9 cellular contexts compared by ENCODE assay signal in genomic region chr15:74906450-74907276, GRCh38. TPM values are rescaled to one million over a fixed set of nuclear protein-coding genes. Genes with fewer than 3 reads are reported as not detected.
DNase-seq lines count a peak whose midpoint lies in the region; ATAC-seq, FAIRE-seq and TF ChIP-seq lines count a peak whose summit lies in the region.
"Had no signal": no experiment of that assay in that cellular context is flagged by ENCODE, and none has a peak within 500 bp of the region (broad histone marks: within the 10 kb centered on the region; RNA-seq: fewer than 3 reads in every experiment).

TSS of gene FAM219B (minus strand) at chr15:74906851. CDS start at chr15:74906800, 51 bp downstream.

- H3K14ac ChIP-seq in H1 (ENCODE audit: insufficient read length) (no peak within 1 kb of the TSS), mesenchymal stem cell (ENCODE audit: low read length in 2 of 2) (peak within 1 kb of the TSS in 1 of 2 experiments; percentile 95)

- peak; percentile 87 for ATAC-seq in GM19397 (IDR thresholded peaks at IDR 0.05; ENCODE audit: unreplicated experiment)

- H2AK5ac ChIP-seq in H1 (ENCODE audit: low read depth, low read length) (no peak within 1 kb of the TSS), mesenchymal stem cell (ENCODE audit: low read length, severe bottlenecking) (no peak within 1 kb of the TSS)

- peak; percentile 61 to 69; a peak in 2 of 3 replicates for TF ChIP-seq POLR2A in H1 (IDR thresholded peaks at IDR 0.05; ENCODE audit: control extremely low read depth in 1 of 2, low read depth in 2 of 2, low read length in 2 of 2)

- FAIRE-seq in H1 (lab: Jason Lieb, UNC), result no peak
- FAIRE-seq: islet of Langerhans had no signal

- TF ChIP-seq EP300 in H1 (IDR thresholded peaks at IDR 0.05; ENCODE audit: borderline replicate concordance in 1 of 2, low read depth in 2 of 2, low read length in 2 of 2), result no peak

- peak within 1 kb of the TSS; percentile 94 for H4K5ac ChIP-seq in H1 (ENCODE audit: insufficient read length, low read depth, low read length)

- peak within 1 kb of the TSS; percentile 84 for H3K4me3 ChIP-seq in HL-60 (replicated peaks; ENCODE audit: insufficient read depth, low read length)
- H3K4me3 ChIP-seq in H1 (ENCODE audit: extremely low read depth in 1 of 4, insufficient read depth in 2 of 4, low read depth in 3 of 4, low read length in 4 of 4), result peak within 1 kb of the TSS; percentile 79 to 94 (median 90)
- peak within 1 kb of the TSS; percentile 85 to 87 for H3K4me3 ChIP-seq in mesenchymal stem cell (ENCODE audit: insufficient read depth in 1 of 2, low read depth in 1 of 2, low read length in 2 of 2)

- POLR2A ChIA-PET in H1 (lab: Charles Lee; ENCODE audit: partially characterized antibody), result interaction anchor here (0.8 to 11.9 kb wide), 20 partner anchors 8 to 146 kb away, joined by 3 to 116 read pairs (median 6); partner anchors contain the start of genes COX5A, MPI, RPP25 and ULK3

- DNase-seq in CD1c-positive myeloid dendritic cell (ENCODE audit: extremely low spot score) (peak; percentile 96), HL-60 (ENCODE audit: low read depth in 1 of 2, low spot score in 1 of 2) (peak; percentile 69 to 90), NOMO-1 (lab: John Stamatoyannopoulos, UW; ENCODE audit: unreplicated experiment in 2 of 2) (peak; percentile 88 to 90), H1 (ENCODE audit: low read depth in 1 of 2, low spot score in 2 of 2) (peak in 1 of 2 experiments; percentile 90), mesenchymal stem cell (peak; percentile 91)
- peak; percentile 68 to 72 (median 72) for DNase-seq in activated CD8-positive, alpha-beta memory T cell treated with anti-CD3 and anti-CD28 coated beads for 48 hours (ENCODE audit: low read depth in 2 of 3, low spot score in 2 of 3)
- DNase-seq in stimulated activated CD8-positive, alpha-beta memory T cell treated with anti-CD3 and anti-CD28 coated beads, Interleukin-12 subunit alpha, Interleukin-12 subunit beta, amount 100 ng/mL, for 4 hours (ENCODE audit: low read depth), result peak; percentile 67

- H3K27me3 ChIP-seq in HL-60 (ENCODE audit: insufficient read depth, poor library complexity, severe bottlenecking), result no peaks in the 10 kb centered on the region
- H3K27me3 ChIP-seq in H1 (replicated peaks in 1 of 4; ENCODE audit: control insufficient read depth in 3 of 4, extremely low read depth in 1 of 4, insufficient read depth in 3 of 4, low read length in 3 of 4), result no peaks in the 10 kb centered on the region
- H3K27me3 ChIP-seq in mesenchymal stem cell (ENCODE audit: control insufficient read depth in 1 of 2, insufficient read depth in 1 of 2, low read length in 2 of 2), result no peaks in the 10 kb centered on the region

- no peak within 1 kb of the TSS for H3K23ac ChIP-seq in H1 (ENCODE audit: insufficient read length)
- H3K23ac ChIP-seq in mesenchymal stem cell (ENCODE audit: low read length in 2 of 2), result peak within 1 kb of the TSS; percentile 13 to 14

- H2AFZ ChIP-seq in H1 (ENCODE audit: low read length), result peak within 1 kb of the TSS; percentile 79
- H2AFZ ChIP-seq in mesenchymal stem cell (ENCODE audit: low read depth, low read length), result peak within 1 kb of the TSS; percentile 84

- TF ChIP-seq CTCF in HL-60 (IDR thresholded peaks at IDR 0.05; ENCODE audit: insufficient read depth, low read length) (no peak), H1 (IDR thresholded peaks at IDR 0.05; ENCODE audit: control extremely low read depth in 1 of 3, insufficient read depth in 1 of 3, low read depth in 1 of 3, low read length in 3 of 3) (no peak)

- H3K36me3 ChIP-seq in H1 (ENCODE audit: control insufficient read depth in 2 of 4, insufficient read depth in 4 of 4, low read length in 3 of 4) (peaks cover 8 to 35% (median 22%) of the 10 kb centered on the region in 4 experiments; a peak in 7 of 8 replicates), mesenchymal stem cell (ENCODE audit: control insufficient read depth in 1 of 2, insufficient read depth in 2 of 2, low read depth in 1 of 2, low read length in 2 of 2) (peaks cover 20 to 46% of the 10 kb centered on the region in 2 experiments)

- no peak for TF ChIP-seq RAD21 in H1 (IDR thresholded peaks at IDR 0.05 in 1 of 2, conservative IDR thresholded peaks at IDR 0.05 in 1 of 2; ENCODE audit: low read depth in 2 of 2, low read length in 2 of 2)

- H2BK12ac ChIP-seq in H1 (ENCODE audit: low read depth, low read length), result no peak within 1 kb of the TSS
- H2BK12ac ChIP-seq in mesenchymal stem cell (ENCODE audit: low read length in 2 of 2), result peak within 1 kb of the TSS in 1 of 2 experiments; percentile 48

- H3K18ac ChIP-seq in H1 (ENCODE audit: extremely low read depth, low read length) (peak within 1 kb of the TSS; percentile 93), mesenchymal stem cell (ENCODE audit: low read depth in 1 of 2, low read length in 2 of 2) (peak within 1 kb of the TSS; percentile 89 to 94)

- H2BK20ac ChIP-seq in H1 (ENCODE audit: low read length), result no peak within 1 kb of the TSS

- H3K9me3 ChIP-seq in H1 (ENCODE audit: insufficient read depth in 2 of 2, low read depth in 1 of 2, low read length in 1 of 2) (no peaks in the 10 kb centered on the region), mesenchymal stem cell (ENCODE audit: control insufficient read depth, low read length) (no peaks in the 10 kb centered on the region)

- H4K20me1 ChIP-seq in H1 (replicated peaks in 1 of 2; ENCODE audit: control insufficient read depth in 1 of 2, insufficient read depth in 2 of 2, low read length in 2 of 2), result peaks cover 2 to 7% of the 10 kb centered on the region in 2 experiments

- peak within 1 kb of the TSS; percentile 77 to 83 for H3K4me2 ChIP-seq in H1 (ENCODE audit: insufficient read depth in 1 of 2, low read depth in 2 of 2, low read length in 2 of 2)
- H3K4me2 ChIP-seq in mesenchymal stem cell (ENCODE audit: low read length, poor library complexity, severe bottlenecking), result peak within 1 kb of the TSS; percentile 94

- H3K4ac ChIP-seq in H1 (replicated peaks; ENCODE audit: insufficient read length, low read depth, low read length), result peak within 1 kb of the TSS; percentile 71
- H3K4ac ChIP-seq in mesenchymal stem cell (ENCODE audit: low read depth in 1 of 2, low read length in 2 of 2), result peak within 1 kb of the TSS; percentile 58 to 91

- no peak within 1 kb of the TSS for H2BK15ac ChIP-seq in H1 (ENCODE audit: low read length)
- no peak within 1 kb of the TSS for H2BK15ac ChIP-seq in mesenchymal stem cell (ENCODE audit: low read depth, poor library complexity, severe bottlenecking)

- H4K8ac ChIP-seq in H1 (ENCODE audit: extremely low read depth, insufficient read depth, low read length) (peak within 1 kb of the TSS; percentile 83; the same call in 1 of the 2 replicates), mesenchymal stem cell (ENCODE audit: low read length) (peak within 1 kb of the TSS; percentile 87)

- H3K56ac ChIP-seq in H1 (replicated peaks; ENCODE audit: insufficient read length, low read depth, low read length), result peak within 1 kb of the TSS; percentile 95

- H3K27ac ChIP-seq in HL-60 (replicated peaks) (peak within 1 kb of the TSS; percentile 84), H1 (ENCODE audit: low read depth, low read length) (peak within 1 kb of the TSS; percentile 71), mesenchymal stem cell (ENCODE audit: low read length, poor library complexity, severe bottlenecking) (peak within 1 kb of the TSS; percentile 77)

- peaks cover 2 to 4% (median 3%) of the 10 kb centered on the region in 4 experiments for H3K4me1 ChIP-seq in H1 (replicated peaks in 1 of 4; ENCODE audit: control insufficient read depth in 3 of 4, insufficient read depth in 4 of 4, low read length in 3 of 4)
- H3K4me1 ChIP-seq in mesenchymal stem cell (ENCODE audit: control insufficient read depth, insufficient read depth, low read depth, low read length), result peaks cover 20% of the 10 kb centered on the region

- H3K79me2 ChIP-seq in H1 (ENCODE audit: control insufficient read depth in 1 of 2, insufficient read depth in 2 of 2, low read length in 2 of 2), result peaks cover 0 to 15% of the 10 kb centered on the region in 2 experiments; a peak in 2 of 4 replicates

- WGBS in H1 (ENCODE audit: extremely low coverage in 1 of 2, insufficient coverage in 1 of 2, insufficient read length in 1 of 2, insufficient replicate concordance in 2 of 2, low coverage in 1 of 2, low lambda C conversion rate in 2 of 2, missing lambda C conversion rate in 1 of 2), 2 experiments, result 2% methylated on average over 42 of the region's 76 CpGs; no CpG with 5 or more reads in 1 of the 2 experiments
- 1% methylated on average over 76 of the region's 76 CpGs for whole genome bisulfite sequencing in mesenchymal stem cell

- CTCF ChIA-PET in H1 (lab: Charles Lee; ENCODE audit: partially characterized antibody), result interaction anchor here (0.9 to 2.0 kb wide), 7 partner anchors 15 to 273 kb away, joined by 3 to 12 read pairs (median 3); no protein-coding TSS in a partner anchor

- peaks cover 6% of the 10 kb centered on the region; the same call in 1 of the 2 replicates for H3K23me2 ChIP-seq in H1 (ENCODE audit: low read depth, low read length)

- H4K91ac ChIP-seq in H1 (replicated peaks; ENCODE audit: insufficient read length, low read length) (peak within 1 kb of the TSS; percentile 79), mesenchymal stem cell (ENCODE audit: low read length) (peak within 1 kb of the TSS; percentile 16)

- H3K9ac ChIP-seq in H1 (replicated peaks in 1 of 4; ENCODE audit: extremely low read depth in 1 of 4, low read depth in 3 of 4, low read length in 3 of 4) (peak within 1 kb of the TSS; percentile 84 to 92 (median 84)), mesenchymal stem cell (ENCODE audit: low read length) (peak within 1 kb of the TSS; percentile 97)

- H3K79me1 ChIP-seq in H1 (ENCODE audit: low read depth, low read length) (no peaks in the 10 kb centered on the region), mesenchymal stem cell (replicated peaks; ENCODE audit: low read length, poor library complexity, severe bottlenecking) (peaks cover 15% of the 10 kb centered on the region)

- H2BK120ac ChIP-seq in H1 (replicated peaks; ENCODE audit: low read depth, low read length) (no peak within 1 kb of the TSS), mesenchymal stem cell (ENCODE audit: low read depth, low read length) (peak within 1 kb of the TSS; percentile 66)

- H2BK5ac ChIP-seq in H1 (ENCODE audit: low read depth, low read length) (peak within 1 kb of the TSS; percentile 72; the same call in 1 of the 2 replicates), mesenchymal stem cell (ENCODE audit: low read depth, low read length, poor library complexity, severe bottlenecking) (peak within 1 kb of the TSS; percentile 89)

RNA-seq across cellular contexts. Expression of gene FAM219B, which starts in this region (rescaled TPM):
- total RNA-seq in H1 (2021; fragmentation: NEBNext Ultra II Directional; extraction: Animal tissue kit (Norgen Biotek cat#: 25700)), result 56.1 and 57.1 TPM in 2 replicates
- polyA plus RNA-seq in H1 (2011; rRNA removed), result 66.6 and 91.3 TPM in 2 replicates
- 111 TPM for polyA plus RNA-seq in H1 (2011; cell fraction: cytosol; rRNA removed)
- polyA plus RNA-seq in H1 (2011; cell fraction: nucleus; rRNA removed), result 237 TPM
- 43.7 to 58.2 TPM (median 47.1 TPM) in 4 replicates for polyA plus RNA-seq in H1 (2012, experiment 1 of 2)
- polyA plus RNA-seq in H1 (2012, experiment 2 of 2), result 24.3 TPM
- 42.0 TPM for polyA plus RNA-seq in H1 (2013, experiment 1 of 2)
- 27.8 TPM for polyA plus RNA-seq in H1 (2013, experiment 2 of 2)
- 61.6 and 65.5 TPM in 2 replicates for polyA minus RNA-seq in H1 (2011; rRNA and poly(A)+ RNA removed)
- polyA minus RNA-seq in H1 (2011; cell fraction: cytosol; rRNA and poly(A)+ RNA removed), result 27.2 TPM
- 58.1 TPM for polyA minus RNA-seq in H1 (2011; cell fraction: nucleus; rRNA and poly(A)+ RNA removed)
- polyA plus RNA-seq in mesenchymal stem cell (2013, experiment 1 of 2), result 41.8 TPM
- 44.0 TPM for polyA plus RNA-seq in mesenchymal stem cell (2013, experiment 2 of 2)
